ENCODE assay signal across 1 cellular context in genomic region chr13:111281751-111282311, GRCh38.
TF ChIP-seq lines count a peak whose summit lies in the region.

No MANE protein-coding gene starts in this region.

TF ChIP-seq in GM12878, 131 proteins besides CTCF, POLR2A, EP300 and RAD21 (continued from another document):
- TF ChIP-seq ZNF592 (IDR thresholded peaks at IDR 0.05) = no peak
- no peak for TF ChIP-seq EED (IDR thresholded peaks at IDR 0.05; ENCODE audit: low read depth)
- TF ChIP-seq PBX3 (IDR thresholded peaks at IDR 0.05; ENCODE audit: insufficient replicate concordance, low read depth, low read length) = no peak
- no peak for TF ChIP-seq SUZ12 (IDR thresholded peaks at IDR 0.05; ENCODE audit: unreplicated experiment)
